In genomic region chr20:51430198-51430950, GRCh38 we compare ENCODE assay signal across 18 cellular contexts.
DNase-seq lines count a peak whose midpoint lies in the region; ATAC-seq and TF ChIP-seq lines count a peak whose summit lies in the region.
"Had no signal": no experiment of that assay in that cellular context is flagged by ENCODE, and none has a peak within 500 bp of the region (broad histone marks: within the 10 kb centered on the region; RNA-seq: fewer than 3 reads in every experiment).

No MANE protein-coding gene starts in this region.

- peak overlapping the region in 1 of 4 donors; percentile 7 for H3K4me3 Mint-ChIP-seq in IgD-negative memory B cell
- H3K4me3 Mint-ChIP-seq in stimulated activated memory B cell treated with anti-CD40 and anti-IgM and Interleukin-4, amounts not matched to agents 10 μg/mL and 1 μg/mL and 100 μg/mL, for 72 hours: no peak overlapping the region

- peaks cover 8% of the 10 kb centered on the region for H3K36me3 Mint-ChIP-seq in IgD-negative memory B cell
- H3K36me3 Mint-ChIP-seq in stimulated activated memory B cell treated with anti-CD40 and anti-IgM and Interleukin-4, amounts not matched to agents 10 μg/mL and 1 μg/mL and 100 μg/mL, for 72 hours: peaks cover 86% of the 10 kb centered on the region

- TF ChIP-seq POLR2A in breast epithelium (IDR thresholded peaks at IDR 0.05): no peak

- no peaks in the 10 kb centered on the region for H3K9me3 ChIP-seq in cardiac muscle cell (ENCODE audit: low read depth)
- no peaks in the 10 kb centered on the region for H3K9me3 ChIP-seq in liver (ENCODE audit: control insufficient read depth in 4 of 4, low read length in 3 of 4)
- no peaks in the 10 kb centered on the region for H3K9me3 ChIP-seq in breast epithelium
- H3K9me3 ChIP-seq: A549 had no signal

- H3K27me3 ChIP-seq in cardiac muscle cell: no peaks in the 10 kb centered on the region
- H3K27me3 ChIP-seq in liver (ENCODE audit: control insufficient read depth in 4 of 4, insufficient read depth in 4 of 4, low read length in 3 of 4): no peaks in the 10 kb centered on the region
- H3K27me3 ChIP-seq in breast epithelium: no peaks in the 10 kb centered on the region

- H3K36me3 ChIP-seq in cardiac muscle cell (peaks cover 19% of the 10 kb centered on the region), liver (ENCODE audit: control insufficient read depth in 4 of 4, insufficient read depth in 3 of 4, low read depth in 1 of 4, low read length in 3 of 4) (peaks cover 0 to 28% (median 11%) of the 10 kb centered on the region in 4 donors), breast epithelium (no peaks in the 10 kb centered on the region)

- no peaks in the 10 kb centered on the region for H3K9me3 Mint-ChIP-seq in IgD-negative memory B cell
- no peaks in the 10 kb centered on the region for H3K9me3 Mint-ChIP-seq in stimulated activated memory B cell treated with anti-CD40 and anti-IgM and Interleukin-4, amounts not matched to agents 10 μg/mL and 1 μg/mL and 100 μg/mL, for 72 hours

- TF ChIP-seq CTCF in cardiac muscle cell (IDR thresholded peaks at IDR 0.05; ENCODE audit: low read depth, low read length) (no peak), liver (IDR thresholded peaks at IDR 0.05; ENCODE audit: low read depth, low read length, missing input control) (no peak), breast epithelium (IDR thresholded peaks at IDR 0.05) (no peak)

- H3K4me1 Mint-ChIP-seq in IgD-negative memory B cell: peaks cover 21 to 25% (median 22%) of the 10 kb centered on the region in 3 donors
- peaks cover 60% of the 10 kb centered on the region for H3K4me1 Mint-ChIP-seq in stimulated activated memory B cell treated with anti-CD40 and anti-IgM and Interleukin-4, amounts not matched to agents 10 μg/mL and 1 μg/mL and 100 μg/mL, for 72 hours

- peak overlapping the region in 2 of 3 donors; percentile 39 to 75 for H3K27ac Mint-ChIP-seq in IgD-negative memory B cell
- H3K27ac Mint-ChIP-seq in stimulated activated memory B cell treated with anti-CD40 and anti-IgM and Interleukin-4, amounts not matched to agents 10 μg/mL and 1 μg/mL and 100 μg/mL, for 72 hours: peak overlapping the region; percentile 35

- H3K9ac ChIP-seq in liver (ENCODE audit: low read depth in 1 of 2, low read length in 2 of 2): no peak overlapping the region

- H3K4me1 ChIP-seq in cardiac muscle cell (ENCODE audit: low read depth): peaks cover 22% of the 10 kb centered on the region
- H3K4me1 ChIP-seq in liver (ENCODE audit: control insufficient read depth in 4 of 4, insufficient read depth in 4 of 4, low read length in 3 of 4): peaks cover 4 to 43% (median 28%) of the 10 kb centered on the region in 4 donors
- no peaks in the 10 kb centered on the region for H3K4me1 ChIP-seq in breast epithelium

- no peak for DNase-seq in cardiac muscle cell (ENCODE audit: low read depth in 1 of 2, low spot score in 1 of 2)
- DNase-seq in Right ventricle myocardium inferior (ENCODE audit: missing footprints): no peak
- no peak for DNase-seq in breast epithelium (ENCODE audit: low spot score in 2 of 2)
- DNase-seq in glomerular visceral epithelial cell (ENCODE audit: extremely low spot score): no peak
- DNase-seq: DMS79 treated with DMSO at 0.1 percent for 48 hours, MV-4-11, NCI-H187 treated with DMSO at 0.1 percent for 48 hours, NCI-H226, NCI-H524, NCI-H82, OCI-M1, SIG-M5 had no signal

- 40% methylated on average over 14 of the region's 14 CpGs for whole genome bisulfite sequencing in liver

- TF ChIP-seq RAD21 in liver (IDR thresholded peaks at IDR 0.05): peak in 1 of 2 donors; percentile 23

- ATAC-seq in Right ventricle myocardium inferior (no peak), GM18868 (IDR thresholded peaks at IDR 0.05; ENCODE audit: unreplicated experiment) (no peak)
- ATAC-seq in stimulated activated memory B cell treated with anti-CD40 and anti-IgM and Interleukin-4, amounts not matched to agents 10 μg/mL and 1 μg/mL and 100 μg/mL, for 72 hours: no peak
- ATAC-seq: A549, SK-N-SH treated with all-trans-retinoic acid at 6 μM for 48 hours had no signal

- H3K4me3 ChIP-seq in cardiac muscle cell (no peak overlapping the region), liver (ENCODE audit: low read depth in 1 of 3, low read length in 3 of 3) (no peak overlapping the region), breast epithelium (no peak overlapping the region)
- H3K4me3 ChIP-seq: A549 had no signal

- intact Hi-C loops in Right ventricle myocardium inferior (cut with DNase I) (no loop called here), breast epithelium (cut with DNase I; ENCODE audit: low total_unique reads) (no loop called here)

- H3K27me3 Mint-ChIP-seq in IgD-negative memory B cell: no peaks in the 10 kb centered on the region
- H3K27me3 Mint-ChIP-seq in stimulated activated memory B cell treated with anti-CD40 and anti-IgM and Interleukin-4, amounts not matched to agents 10 μg/mL and 1 μg/mL and 100 μg/mL, for 72 hours: no peaks in the 10 kb centered on the region

- H3K27ac ChIP-seq in cardiac muscle cell: peak overlapping the region; percentile 2
- H3K27ac ChIP-seq in liver (ENCODE audit: low read depth in 1 of 2, low read length in 2 of 2): no peak overlapping the region
- H3K27ac ChIP-seq in breast epithelium: no peak overlapping the region
- H3K27ac ChIP-seq: A549 had no signal

TF ChIP-seq in liver, 16 proteins besides CTCF, POLR2A, EP300 and RAD21:
- peak in 1 of 2 donors; percentile 37 for TF ChIP-seq EGR1 (IDR thresholded peaks at IDR 0.05; ENCODE audit: low read depth in 2 of 2)
- TF ChIP-seq YY1 (IDR thresholded peaks at IDR 0.05): peak; percentile 15
- TF ChIP-seq FOXA2 (IDR thresholded peaks at IDR 0.05): peak; percentile 39
- peak; percentile 63 for TF ChIP-seq MAX (IDR thresholded peaks at IDR 0.05)
- TF ChIP-seq NR2F2 (IDR thresholded peaks at IDR 0.05): no peak
- TF ChIP-seq TAF1 (conservative IDR thresholded peaks at IDR 0.05): no peak
- peak; percentile 89 to 92 for TF ChIP-seq RXRA (IDR thresholded peaks at IDR 0.05)
- TF ChIP-seq JUND (IDR thresholded peaks at IDR 0.05): peak in 1 of 2 donors; percentile 19
- TF ChIP-seq HNF4A (conservative IDR thresholded peaks at IDR 0.05): peak; percentile 30 to 40
- TF ChIP-seq SP1 (IDR thresholded peaks at IDR 0.05): peak; percentile 77
